39 cellular contexts compared by ENCODE assay signal in genomic region chr13:40809471-40809870, GRCh38.
"Had no signal": no experiment of that assay in that cellular context is flagged by ENCODE, and none has a peak within 500 bp of the region (broad histone marks: within the 10 kb centered on the region; RNA-seq: fewer than 3 reads in every experiment).

No MANE protein-coding gene starts in this region.

- H3K4me1 ChIP-seq: adrenal gland, ascending aorta, breast epithelium had no signal

- ATAC-seq: activated naive CD4-positive, alpha-beta T cell treated with anti-CD3 and anti-CD28 coated beads, Interleukin-2, amount 50 U/mL, for 72 hours; activated naive CD8-positive, alpha-beta T cell treated with anti-CD3 and anti-CD28 coated beads, Interleukin-2, amount 50 U/mL, for 24 hours; activated T-cell treated with anti-CD3 and anti-CD28 coated beads, Interleukin-2, amount 50 U/mL, for 4 hours; activated T-cell treated with anti-CD3 and anti-CD28 coated beads, Interleukin-2, amount 50 U/mL, for 72 hours; activated T-helper 17 cell treated with anti-CD3 and anti-CD28 coated beads, Interleukin-2, amount 50 U/mL, for 72 hours; body of pancreas had no signal

- H3K4me3 ChIP-seq: adrenal gland, ascending aorta, body of pancreas, breast epithelium, cardiac muscle cell had no signal

- H3K9me3 ChIP-seq: adrenal gland, body of pancreas, breast epithelium had no signal

- H3K36me3 ChIP-seq: adrenal gland, breast epithelium had no signal

- DNase-seq: activated effector memory CD4-positive, alpha-beta T cell treated with anti-CD3 and anti-CD28 coated beads, Interleukin-2, amount 50 U/mL, for 16 hours; activated effector memory CD4-positive, alpha-beta T cell treated with Interleukin-2 at 50 U/mL for 16 hours; activated gamma-delta T cell; activated gamma-delta T cell treated with Interleukin-2 at 50 U/mL for 16 hours; activated naive CD4-positive, alpha-beta T cell; activated naive CD4-positive, alpha-beta T cell treated with anti-CD3 and anti-CD28 coated beads for 36 hours; activated naive CD4-positive, alpha-beta T cell treated with anti-CD3 and anti-CD28 coated beads, Interleukin-2, amount 10 ng/mL, durations not matched to agents 7 days and 5 days; activated naive CD4-positive, alpha-beta T cell treated with anti-CD3 and anti-CD28 coated beads, Interleukin-2, amount 50 U/mL, for 16 hours; activated naive CD4-positive, alpha-beta T cell treated with Interleukin-2 at 50 U/mL for 16 hours; activated naive CD8-positive, alpha-beta T cell treated with anti-CD3 and anti-CD28 coated beads for 36 hours; activated naive CD8-positive, alpha-beta T cell treated with anti-CD3 and anti-CD28 coated beads, Interleukin-2, amount 10 ng/mL, durations not matched to agents 7 days and 5 days; activated naive CD8-positive, alpha-beta T cell treated with anti-CD3 and anti-CD28 coated beads, Interleukin-2, amount 50 U/mL, for 24 hours; activated T-cell treated with anti-CD3 and anti-CD28 coated beads for 4 hours; activated T-cell treated with anti-CD3 and anti-CD28 coated beads, Interleukin-2, amount 50 U/mL, for 1 hour; activated T-cell treated with anti-CD3 and anti-CD28 coated beads, Interleukin-2, amount 50 U/mL, for 24 hours; activated T-cell treated with anti-CD3 and anti-CD28 coated beads, Interleukin-2, amount 50 U/mL, for 4 hours; activated T-cell treated with anti-CD3 and anti-CD28 coated beads, Interleukin-2, amount 50 U/mL, for 48 hours; activated T-cell treated with anti-CD3 and anti-CD28 coated beads, Interleukin-2, amount 50 U/mL, for 72 hours; adrenal gland; amniotic stem cell; amygdala; anterior cingulate cortex; aorta; body of pancreas; brain microvascular endothelial cell; caudate nucleus; central memory CD4-positive, alpha-beta T cell; cerebellar nuclear complex had no signal

- H3K27ac Mint-ChIP-seq: activated naive CD4-positive, alpha-beta T cell treated with anti-CD3 and anti-CD28 coated beads for 36 hours; activated naive CD4-positive, alpha-beta T cell treated with anti-CD3 and anti-CD28 coated beads, Interleukin-2, amount 10 ng/mL, durations not matched to agents 7 days and 5 days; activated naive CD4-positive, alpha-beta T cell treated with anti-CD3 and anti-CD28 coated beads, Interleukin-2, amount 50 U/mL, for 24 hours; activated naive CD8-positive, alpha-beta T cell; activated naive CD8-positive, alpha-beta T cell treated with anti-CD3 and anti-CD28 coated beads, Interleukin-2, amount 10 ng/mL, durations not matched to agents 7 days and 5 days; activated naive CD8-positive, alpha-beta T cell treated with anti-CD3 and anti-CD28 coated beads, Interleukin-2, amount 50 U/mL, for 24 hours; activated T-cell treated with anti-CD3 and anti-CD28 coated beads, Interleukin-2, amount 50 U/mL, for 24 hours; activated T-cell treated with anti-CD3 and anti-CD28 coated beads, Interleukin-2, amount 50 U/mL, for 72 hours; activated T-helper 1 cell treated with anti-CD3 and anti-CD28 coated beads, Interleukin-12 subunit alpha, Interleukin-12 subunit beta, Interleukin-2, Interleukin-4 antibody, amounts not matched to agents 30 ng/mL and 10 ng/mL and 1 ng/mL, durations not matched to agents 14 hours and 24 hours and 36 hours; activated T-helper 2 cell treated with anti-CD3 and anti-CD28 coated beads, Interferon-gamma antibody, Interleukin-2, Interleukin-4, amounts not matched to agents 10 μg/mL and 5 μg/mL and 100 μg/mL, durations not matched to agents 14 hours and 24 hours and 36 hours; brain had no signal

- H3K27me3 Mint-ChIP-seq: activated naive CD4-positive, alpha-beta T cell treated with anti-CD3 and anti-CD28 coated beads, Interleukin-2, amount 10 ng/mL, durations not matched to agents 7 days and 5 days; activated naive CD4-positive, alpha-beta T cell treated with anti-CD3 and anti-CD28 coated beads, Interleukin-2, amount 50 U/mL, for 24 hours; activated naive CD8-positive, alpha-beta T cell; activated naive CD8-positive, alpha-beta T cell treated with anti-CD3 and anti-CD28 coated beads for 36 hours; activated naive CD8-positive, alpha-beta T cell treated with anti-CD3 and anti-CD28 coated beads, Interleukin-2, amount 10 ng/mL, durations not matched to agents 7 days and 5 days; activated naive CD8-positive, alpha-beta T cell treated with anti-CD3 and anti-CD28 coated beads, Interleukin-2, amount 50 U/mL, for 24 hours; activated T-cell treated with anti-CD3 and anti-CD28 coated beads, Interleukin-2, amount 50 U/mL, for 24 hours; activated T-helper 17 cell treated with anti-CD3 and anti-CD28 coated beads, Interleukin-2, amount 50 U/mL, for 72 hours; brain; central memory CD8-positive, alpha-beta T cell had no signal

- H3K4me1 Mint-ChIP-seq: activated naive CD4-positive, alpha-beta T cell treated with anti-CD3 and anti-CD28 coated beads, Interleukin-2, amount 10 ng/mL, durations not matched to agents 7 days and 5 days; activated naive CD4-positive, alpha-beta T cell treated with anti-CD3 and anti-CD28 coated beads, Interleukin-2, amount 50 U/mL, for 24 hours; activated naive CD8-positive, alpha-beta T cell treated with anti-CD3 and anti-CD28 coated beads for 36 hours; activated T-helper 17 cell treated with anti-CD3 and anti-CD28 coated beads, Interleukin-2, amount 50 U/mL, for 72 hours; brain; central memory CD8-positive, alpha-beta T cell had no signal

- H3K4me3 Mint-ChIP-seq: activated naive CD4-positive, alpha-beta T cell treated with anti-CD3 and anti-CD28 coated beads for 36 hours; activated naive CD4-positive, alpha-beta T cell treated with anti-CD3 and anti-CD28 coated beads, Interleukin-2, amount 10 ng/mL, durations not matched to agents 7 days and 5 days; activated naive CD4-positive, alpha-beta T cell treated with anti-CD3 and anti-CD28 coated beads, Interleukin-2, amount 50 U/mL, for 24 hours; activated naive CD8-positive, alpha-beta T cell; activated naive CD8-positive, alpha-beta T cell treated with anti-CD3 and anti-CD28 coated beads for 36 hours; activated naive CD8-positive, alpha-beta T cell treated with anti-CD3 and anti-CD28 coated beads, Interleukin-2, amount 10 ng/mL, durations not matched to agents 7 days and 5 days; activated naive CD8-positive, alpha-beta T cell treated with anti-CD3 and anti-CD28 coated beads, Interleukin-2, amount 50 U/mL, for 24 hours; activated T-cell treated with anti-CD3 and anti-CD28 coated beads, Interleukin-2, amount 50 U/mL, for 24 hours; activated T-cell treated with anti-CD3 and anti-CD28 coated beads, Interleukin-2, amount 50 U/mL, for 4 hours; activated T-cell treated with anti-CD3 and anti-CD28 coated beads, Interleukin-2, amount 50 U/mL, for 72 hours; activated T-helper 1 cell treated with anti-CD3 and anti-CD28 coated beads, Interleukin-12 subunit alpha, Interleukin-12 subunit beta, Interleukin-2, Interleukin-4 antibody, amounts not matched to agents 30 ng/mL and 10 ng/mL and 1 ng/mL, durations not matched to agents 14 hours and 24 hours and 36 hours; activated T-helper 17 cell treated with anti-CD3 and anti-CD28 coated beads, Interleukin-2, amount 50 U/mL, for 72 hours; brain; central memory CD8-positive, alpha-beta T cell had no signal

- H3K27ac ChIP-seq: adrenal gland, ascending aorta, body of pancreas, brain microvascular endothelial cell, breast epithelium, cardiac muscle cell had no signal

- H3K9me3 Mint-ChIP-seq: activated naive CD4-positive, alpha-beta T cell treated with anti-CD3 and anti-CD28 coated beads for 36 hours; activated naive CD4-positive, alpha-beta T cell treated with anti-CD3 and anti-CD28 coated beads, Interleukin-2, amount 10 ng/mL, durations not matched to agents 7 days and 5 days; activated naive CD4-positive, alpha-beta T cell treated with anti-CD3 and anti-CD28 coated beads, Interleukin-2, amount 50 U/mL, for 24 hours; activated naive CD4-positive, alpha-beta T cell treated with anti-CD3 and anti-CD28 coated beads, Interleukin-2, amount 50 U/mL, for 72 hours; activated naive CD8-positive, alpha-beta T cell treated with anti-CD3 and anti-CD28 coated beads for 36 hours; activated naive CD8-positive, alpha-beta T cell treated with anti-CD3 and anti-CD28 coated beads, Interleukin-2, amount 10 ng/mL, durations not matched to agents 7 days and 5 days; activated naive CD8-positive, alpha-beta T cell treated with anti-CD3 and anti-CD28 coated beads, Interleukin-2, amount 50 U/mL, for 24 hours; activated T-cell treated with anti-CD3 and anti-CD28 coated beads, Interleukin-2, amount 50 U/mL, for 24 hours; activated T-cell treated with anti-CD3 and anti-CD28 coated beads, Interleukin-2, amount 50 U/mL, for 4 hours; activated T-cell treated with anti-CD3 and anti-CD28 coated beads, Interleukin-2, amount 50 U/mL, for 72 hours; activated T-helper 1 cell treated with anti-CD3 and anti-CD28 coated beads, Interleukin-12 subunit alpha, Interleukin-12 subunit beta, Interleukin-2, Interleukin-4 antibody, amounts not matched to agents 30 ng/mL and 10 ng/mL and 1 ng/mL, durations not matched to agents 14 hours and 24 hours and 36 hours; activated T-helper 17 cell treated with anti-CD3 and anti-CD28 coated beads, Interleukin-2, amount 50 U/mL, for 72 hours; activated T-helper 2 cell treated with anti-CD3 and anti-CD28 coated beads, Interferon-gamma antibody, Interleukin-2, Interleukin-4, amounts not matched to agents 10 μg/mL and 5 μg/mL and 100 μg/mL, durations not matched to agents 14 hours and 24 hours and 36 hours; central memory CD8-positive, alpha-beta T cell had no signal

- H3K27me3 ChIP-seq: adrenal gland, ascending aorta, body of pancreas, brain microvascular endothelial cell, breast epithelium, cardiac muscle cell had no signal
